ENCODE assay signal across 1 cellular context in genomic region chr15:33851079-33851478, GRCh38.
TF ChIP-seq lines count a peak whose summit lies in the region.

No MANE protein-coding gene starts in this region.

TF ChIP-seq in K562, 482 proteins besides CTCF, POLR2A, EP300 and RAD21 (continued from another document):
- TF ChIP-seq ZNF518B (CRISPR knock-in tag; IDR thresholded peaks at IDR 0.05) (no peak), C11orf30 (IDR thresholded peaks at IDR 0.05; ENCODE audit: low read depth) (peak; percentile 15; the same call in 1 of the 2 replicates), ZNF316 (IDR thresholded peaks at IDR 0.05) (peak; percentile 20; the same call in 1 of the 2 replicates), PML (IDR thresholded peaks at IDR 0.05; ENCODE audit: low read length) (no peak), NKRF (IDR thresholded peaks at IDR 0.05; ENCODE audit: borderline replicate concordance) (no peak), CREB1 (IDR thresholded peaks at IDR 0.05) (no peak), CREB1 (CRISPR knock-in tag; IDR thresholded peaks at IDR 0.05) (no peak), PHF8 (IDR thresholded peaks at IDR 0.05; ENCODE audit: borderline replicate concordance, low read length) (no peak)
